In the genomic region with DNA sequence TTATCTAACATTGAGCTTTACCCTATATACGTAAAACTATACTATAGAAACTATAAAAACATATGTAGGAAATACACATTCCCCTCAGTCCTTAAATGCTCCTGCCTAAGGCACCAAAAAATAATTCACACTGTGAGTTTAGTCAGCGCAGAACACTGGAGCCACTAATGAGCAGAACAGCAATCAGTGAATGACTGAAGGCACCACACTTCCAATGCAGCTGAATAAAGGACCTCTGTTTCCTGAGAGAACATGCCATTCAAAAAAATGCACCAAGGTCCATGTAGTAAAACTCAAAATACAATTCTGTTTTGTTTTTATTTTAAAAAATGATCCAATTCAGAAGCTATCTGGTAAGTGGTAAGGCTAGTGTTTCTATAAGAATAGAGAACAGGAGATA, we compare ENCODE assay signal across 21 cellular contexts.
"Had no signal": no experiment of that assay in that cellular context is flagged by ENCODE, and none has a peak within 500 bp of the region (broad histone marks: within the 10 kb centered on the region; RNA-seq: fewer than 3 reads in every experiment).

No MANE protein-coding gene starts in this region.

- H3K27ac Mint-ChIP-seq: dendritic cell treated with granulocyte-macrophage colony-stimulating factor and Interleukin-4, amounts not matched to agents 40 ng/mL and 50 ng/mL, for 4 days; effector memory CD8-positive, alpha-beta T cell; natural killer cell; stimulated activated effector memory CD8-positive, alpha-beta T cell treated with anti-CD3 and anti-CD28 coated beads, Interleukin-12 subunit alpha, Interleukin-12 subunit beta, amount 100 ng/mL, for 72 hours had no signal

- H3K4me3 Mint-ChIP-seq: dendritic cell treated with granulocyte-macrophage colony-stimulating factor and Interleukin-4, amounts not matched to agents 40 ng/mL and 50 ng/mL, for 4 days; effector memory CD8-positive, alpha-beta T cell; mesothelial cell of epicardium; natural killer cell; neural crest cell; stimulated activated effector memory CD8-positive, alpha-beta T cell treated with anti-CD3 and anti-CD28 coated beads, Interleukin-12 subunit alpha, Interleukin-12 subunit beta, amount 100 ng/mL, for 72 hours had no signal

- H3K27ac ChIP-seq: foreskin keratinocyte, ovary, psoas muscle, right lobe of liver, suprapubic skin, thyroid gland, upper lobe of left lung, uterus had no signal

- H3K36me3 Mint-ChIP-seq: mesothelial cell of epicardium; natural killer cell; stimulated activated effector memory CD8-positive, alpha-beta T cell treated with anti-CD3 and anti-CD28 coated beads, Interleukin-12 subunit alpha, Interleukin-12 subunit beta, amount 100 ng/mL, for 72 hours had no signal

- H3K4me3 ChIP-seq: ovary, psoas muscle, right lobe of liver, suprapubic skin, thyroid gland, upper lobe of left lung, uterus had no signal

- H3K27me3 ChIP-seq: foreskin keratinocyte, ovary, right lobe of liver, suprapubic skin, thyroid gland, upper lobe of left lung, uterus had no signal

- H3K4me1 Mint-ChIP-seq: natural killer cell; stimulated activated effector memory CD8-positive, alpha-beta T cell treated with anti-CD3 and anti-CD28 coated beads, Interleukin-12 subunit alpha, Interleukin-12 subunit beta, amount 100 ng/mL, for 72 hours had no signal

- H3K9me3 ChIP-seq: ovary, psoas muscle, right lobe of liver, suprapubic skin, upper lobe of left lung, uterus had no signal

- H3K9me3 Mint-ChIP-seq: mesothelial cell of epicardium, neural crest cell had no signal

- H3K27me3 Mint-ChIP-seq: dendritic cell treated with granulocyte-macrophage colony-stimulating factor and Interleukin-4, amounts not matched to agents 40 ng/mL and 50 ng/mL, for 4 days; effector memory CD8-positive, alpha-beta T cell had no signal

- DNase-seq: effector memory CD8-positive, alpha-beta T cell; erythroblast; foreskin keratinocyte; kidney glomerular epithelial cell; mammary epithelial cell; natural killer cell; ovary; psoas muscle; retina; right lobe of liver; stimulated activated CD4-positive, alpha-beta T cell treated with anti-CD3 and anti-CD28 coated beads, Interleukin-4, amount 100 ng/mL, for 1 hour; stimulated activated CD8-positive, alpha-beta memory T cell treated with anti-CD3 and anti-CD28 coated beads, Interleukin-4, amount 100 ng/mL, for 48 hours; stimulated activated naive CD8-positive, alpha-beta T cell treated with anti-CD3 and anti-CD28 coated beads, Interleukin-15, Interleukin-2, amounts not matched to agents 100 U/mL and 50 U/mL, for 24 hours; thyroid gland; upper lobe of left lung; uterus had no signal

- H3K4me1 ChIP-seq: foreskin keratinocyte, psoas muscle, right lobe of liver, suprapubic skin, thyroid gland, upper lobe of left lung, uterus had no signal

- H3K36me3 ChIP-seq: ovary, right lobe of liver, suprapubic skin, thyroid gland, upper lobe of left lung, uterus had no signal
